In genomic region chr18:68448736-68449135, GRCh38 we compare ENCODE assay signal across 20 cellular contexts.
DNase-seq lines count a peak whose midpoint lies in the region; TF ChIP-seq lines count a peak whose summit lies in the region.
"Had no signal": no experiment of that assay in that cellular context is flagged by ENCODE, and none has a peak within 500 bp of the region (broad histone marks: within the 10 kb centered on the region; RNA-seq: fewer than 3 reads in every experiment).

No MANE protein-coding gene starts in this region.

- no peaks in the 10 kb centered on the region for H3K27me3 Mint-ChIP-seq in endodermal cell (ENCODE audit: insufficient read depth)
- H3K27me3 Mint-ChIP-seq: memory B cell had no signal

- no peak overlapping the region for H3K9ac ChIP-seq in endodermal cell (ENCODE audit: extremely low read depth, low read length, poor library complexity, severe bottlenecking)

- H3K27ac ChIP-seq in right atrium auricular region: no peak overlapping the region
- no peak overlapping the region for H3K27ac ChIP-seq in endodermal cell (ENCODE audit: low read depth, low read length)
- H3K27ac ChIP-seq: coronary artery, vagina had no signal

- in situ Hi-C loops in astrocyte of the spinal cord (cut with HindIII; ENCODE audit: low sequenced_read_pairs): no loop called here

- no peaks in the 10 kb centered on the region for H3K4me1 ChIP-seq in right atrium auricular region
- no peaks in the 10 kb centered on the region for H3K4me1 ChIP-seq in endodermal cell (ENCODE audit: control insufficient read depth, insufficient read depth, low read length)
- H3K4me1 ChIP-seq: BE2C, vagina had no signal

- DNase-seq in AG09319 (ENCODE audit: extremely low read depth, low read depth): peak; percentile 28
- DNase-seq in HT1080 (ENCODE audit: low read depth): peak; percentile 57
- peak; percentile 68 for DNase-seq in astrocyte of the spinal cord (ENCODE audit: low read depth, low spot score)
- DNase-seq in foreskin melanocyte: peak; percentile 40
- no peak for DNase-seq in right atrium auricular region (ENCODE audit: low spot score)
- no peak for DNase-seq in kidney glomerular epithelial cell (lab: John Stamatoyannopoulos, UW)
- no peak for DNase-seq in endodermal cell
- DNase-seq in SW480 (ENCODE audit: low spot score): no peak
- DNase-seq: activated CD4-positive, alpha-beta T cell treated with anti-CD3 and anti-CD28 coated beads for 4 hours; activated gamma-delta T cell treated with Interleukin-2 at 50 U/mL for 16 hours; BE2C; islet precursor cell; naive thymus-derived CD8-positive, alpha-beta T cell; NCI-H1694; posterior cingulate gyrus; small intestine; stimulated activated CD4-positive, alpha-beta T cell treated with anti-CD3 and anti-CD28 coated beads, Interleukin-4, amount 100 ng/mL, for 24 hours had no signal

- TF ChIP-seq CTCF in AG09319 (IDR thresholded peaks at IDR 0.05; ENCODE audit: low read depth, low read length) (no peak), astrocyte of the spinal cord (IDR thresholded peaks at IDR 0.05; ENCODE audit: low read depth, low read length) (no peak), right atrium auricular region (IDR thresholded peaks at IDR 0.05) (no peak), endodermal cell (conservative IDR thresholded peaks at IDR 0.05) (no peak)

- H3K36me3 Mint-ChIP-seq in endodermal cell (ENCODE audit: low read depth): no peaks in the 10 kb centered on the region
- H3K36me3 Mint-ChIP-seq: memory B cell had no signal

- no peak overlapping the region for H3K4me3 Mint-ChIP-seq in endodermal cell
- H3K4me3 Mint-ChIP-seq: memory B cell; naive thymus-derived CD8-positive, alpha-beta T cell had no signal

- H3K4me1 Mint-ChIP-seq in endodermal cell: peaks cover 2% of the 10 kb centered on the region
- H3K4me1 Mint-ChIP-seq: memory B cell; naive thymus-derived CD8-positive, alpha-beta T cell had no signal

- WGBS in endodermal cell (ENCODE audit: insufficient coverage in 1 of 2, insufficient read length in 1 of 2), 2 experiments: 100% methylated on average over 1 of the region's 1 CpG

- H3K4me3 ChIP-seq in astrocyte of the spinal cord (ENCODE audit: low read depth, low read length) (no peak overlapping the region), right atrium auricular region (no peak overlapping the region), endodermal cell (ENCODE audit: low read length) (no peak overlapping the region)
- H3K4me3 ChIP-seq: coronary artery, vagina had no signal

- H3K9me3 ChIP-seq in right atrium auricular region: no peaks in the 10 kb centered on the region
- H3K9me3 ChIP-seq in endodermal cell (ENCODE audit: control insufficient read depth, low read length): no peaks in the 10 kb centered on the region
- H3K9me3 ChIP-seq: BE2C, vagina had no signal

- H3K27me3 ChIP-seq in right atrium auricular region (no peaks in the 10 kb centered on the region), endodermal cell (ENCODE audit: control insufficient read depth, insufficient read depth, low read length, poor library complexity, severe bottlenecking) (no peaks in the 10 kb centered on the region)
- H3K27me3 ChIP-seq: BE2C, vagina had no signal

- H3K36me3 ChIP-seq in right atrium auricular region (no peaks in the 10 kb centered on the region), endodermal cell (ENCODE audit: control insufficient read depth, insufficient read depth, low read length) (no peaks in the 10 kb centered on the region)
- H3K36me3 ChIP-seq: BE2C, vagina had no signal

- H3K27ac Mint-ChIP-seq in endodermal cell: no peak overlapping the region
- H3K27ac Mint-ChIP-seq: memory B cell; naive thymus-derived CD8-positive, alpha-beta T cell had no signal

- no peaks in the 10 kb centered on the region for H3K9me3 Mint-ChIP-seq in endodermal cell

Comparison
In these comparisons a context has a peak if more than half of its experiments do, and no peak if none do; other contexts are left out.
1. DNase-seq: peak in AG09319 (single experiment), HT1080 (single experiment), astrocyte of the spinal cord (single experiment) and foreskin melanocyte (single experiment); none in right atrium auricular region (single experiment), kidney glomerular epithelial cell (single experiment), endodermal cell (single experiment) and SW480 (single experiment).